Comparison of ENCODE assay signal across 1 cellular context in the genomic region with DNA sequence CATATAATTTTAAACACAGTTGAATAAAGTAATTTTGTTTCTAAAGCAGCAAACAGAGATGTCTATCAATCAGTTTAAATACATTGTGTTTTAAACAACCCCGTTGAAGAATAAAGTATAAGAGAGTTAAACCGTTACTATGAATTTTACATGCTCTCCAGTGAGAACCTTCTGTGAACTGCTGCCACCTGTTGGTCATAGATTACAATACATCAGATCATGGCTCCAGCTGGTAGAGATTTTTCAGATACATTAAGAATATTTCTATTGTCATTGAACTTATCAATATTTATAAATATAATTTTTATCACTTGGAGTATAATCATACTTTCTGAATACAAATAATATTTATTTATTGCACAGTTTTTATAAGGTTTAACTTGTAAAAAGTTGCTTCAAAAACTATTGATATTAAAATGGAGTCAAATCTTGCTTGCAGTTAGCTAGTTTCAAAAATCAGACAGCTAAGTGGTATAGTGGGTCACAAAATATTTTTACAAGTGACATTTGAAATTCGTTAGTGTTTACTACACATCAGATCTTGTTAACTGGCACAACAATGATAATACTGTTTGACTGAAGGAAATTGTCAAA.
TF ChIP-seq lines count a peak whose summit lies in the region.

No MANE protein-coding gene starts in this region.

TF ChIP-seq in SK-N-SH treated with all-trans-retinoic acid at 6 μM for 48 hours, 23 proteins besides CTCF, POLR2A, EP300 and RAD21 (continued from another document):
- TF ChIP-seq, protein P1, sequence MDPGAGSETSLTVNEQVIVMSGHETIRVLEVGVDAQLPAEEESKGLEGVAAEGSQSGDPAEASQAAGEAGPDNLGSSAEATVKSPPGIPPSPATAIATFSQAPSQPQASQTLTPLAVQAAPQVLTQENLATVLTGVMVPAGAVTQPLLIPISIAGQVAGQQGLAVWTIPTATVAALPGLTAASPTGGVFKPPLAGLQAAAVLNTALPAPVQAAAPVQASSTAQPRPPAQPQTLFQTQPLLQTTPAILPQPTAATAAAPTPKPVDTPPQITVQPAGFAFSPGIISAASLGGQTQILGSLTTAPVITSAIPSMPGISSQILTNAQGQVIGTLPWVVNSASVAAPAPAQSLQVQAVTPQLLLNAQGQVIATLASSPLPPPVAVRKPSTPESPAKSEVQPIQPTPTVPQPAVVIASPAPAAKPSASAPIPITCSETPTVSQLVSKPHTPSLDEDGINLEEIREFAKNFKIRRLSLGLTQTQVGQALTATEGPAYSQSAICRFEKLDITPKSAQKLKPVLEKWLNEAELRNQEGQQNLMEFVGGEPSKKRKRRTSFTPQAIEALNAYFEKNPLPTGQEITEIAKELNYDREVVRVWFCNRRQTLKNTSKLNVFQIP (CRISPR knock-in tag; IDR thresholded peaks at IDR 0.05; ENCODE audit: borderline replicate concordance, low read depth) = no peak
- no peak for TF ChIP-seq SNAI2 (CRISPR knock-in tag; IDR thresholded peaks at IDR 0.05)
